In genomic region chr10:99767901-99768300, GRCh38 we compare ENCODE assay signal across 3 cellular contexts.
"Had no signal": no experiment of that assay in that cellular context is flagged by ENCODE, and none has a peak within 500 bp of the region (broad histone marks: within the 10 kb centered on the region; RNA-seq: fewer than 3 reads in every experiment).

No MANE protein-coding gene starts in this region.

- ATAC-seq: GM12878 had no signal

- H3K4me3 ChIP-seq: GM12878 had no signal

- DNase-seq: GDM1, GF-D8 had no signal
